In genomic region chr10:71860243-71861029, GRCh38 we compare ENCODE assay signal across 1 cellular context.
TF ChIP-seq lines count a peak whose summit lies in the region.

No MANE protein-coding gene starts in this region.

TF ChIP-seq in HepG2, 621 proteins besides CTCF, POLR2A, EP300 and RAD21 (continued from another document and continues in another):
- TF ChIP-seq NR2F6 (IDR thresholded peaks at IDR 0.05) (peak; percentile 38; the same call in 1 of the 2 replicates), NR2F6 (CRISPR knock-in tag; IDR thresholded peaks at IDR 0.05) (peak; percentile 40; the same call in 1 of the 2 replicates), ZFP36L2 (CRISPR knock-in tag; IDR thresholded peaks at IDR 0.05) (no peak), THRA (CRISPR knock-in tag; IDR thresholded peaks at IDR 0.05; ENCODE audit: borderline replicate concordance) (peak; percentile 47; the same call in 1 of the 2 replicates), ZNF747 (CRISPR knock-in tag; IDR thresholded peaks at IDR 0.05; ENCODE audit: borderline replicate concordance) (no peak), PHB2 (IDR thresholded peaks at IDR 0.05; ENCODE audit: partially characterized antibody) (no peak), HMGA1 (CRISPR knock-in tag; conservative IDR thresholded peaks at IDR 0.05) (no peak), NONO (IDR thresholded peaks at IDR 0.05) (no peak), NONO (CRISPR knock-in tag; conservative IDR thresholded peaks at IDR 0.05) (0 out of 2 replicates have a peak, but pooled peaks have one; percentile 33), NFIB (CRISPR knock-in tag; IDR thresholded peaks at IDR 0.05; ENCODE audit: borderline replicate concordance) (no peak), ZNF546 (CRISPR knock-in tag; conservative IDR thresholded peaks at IDR 0.05) (no peak), ZNF160 (CRISPR knock-in tag; IDR thresholded peaks at IDR 0.05) (no peak), ZNF230 (CRISPR knock-in tag; IDR thresholded peaks at IDR 0.05) (no peak), TRIM24 (CRISPR knock-in tag; IDR thresholded peaks at IDR 0.05) (no peak), U2AF1 (optimal IDR thresholded peaks at IDR 0.05; ENCODE audit: low read depth, low read length) (no peak), ZNF235 (CRISPR knock-in tag; IDR thresholded peaks at IDR 0.05; ENCODE audit: borderline replicate concordance) (no peak), TBL1XR1 (IDR thresholded peaks at IDR 0.05; ENCODE audit: borderline replicate concordance, low read length, partially characterized antibody) (no peak), ETV6 (CRISPR knock-in tag; conservative IDR thresholded peaks at IDR 0.05) (no peak), ZNF674 (CRISPR knock-in tag; IDR thresholded peaks at IDR 0.05; ENCODE audit: low read depth) (no peak), SALL1 (CRISPR knock-in tag; IDR thresholded peaks at IDR 0.05) (peak; percentile 70), ZBTB1 (CRISPR knock-in tag; IDR thresholded peaks at IDR 0.05; ENCODE audit: borderline replicate concordance) (no peak), DDIT3 (CRISPR knock-in tag; IDR thresholded peaks at IDR 0.05) (no peak), ZNF512B (CRISPR knock-in tag; IDR thresholded peaks at IDR 0.05; ENCODE audit: borderline replicate concordance) (no peak), MTF1 (CRISPR knock-in tag; IDR thresholded peaks at IDR 0.05) (no peak), ZNF501 (CRISPR knock-in tag; IDR thresholded peaks at IDR 0.05) (peak; percentile 52; the same call in 1 of the 2 replicates), JDP2 (CRISPR knock-in tag; IDR thresholded peaks at IDR 0.05; ENCODE audit: borderline replicate concordance) (no peak), ZNF512 (CRISPR knock-in tag; IDR thresholded peaks at IDR 0.05) (no peak), PRMT3 (CRISPR knock-in tag; IDR thresholded peaks at IDR 0.05; ENCODE audit: borderline replicate concordance, low read depth) (no peak), SNAI1 (CRISPR knock-in tag; IDR thresholded peaks at IDR 0.05; ENCODE audit: borderline replicate concordance) (no peak), TFAP4 (IDR thresholded peaks at IDR 0.05; ENCODE audit: borderline replicate concordance, low read depth) (peak; percentile 93), UBTF (CRISPR knock-in tag; IDR thresholded peaks at IDR 0.05) (peak; percentile 42; the same call in 1 of the 2 replicates), SMARCE1 (IDR thresholded peaks at IDR 0.05; ENCODE audit: borderline replicate concordance) (no peak), HHEX (CRISPR knock-in tag; IDR thresholded peaks at IDR 0.05) (no peak), CBFB (CRISPR knock-in tag; IDR thresholded peaks at IDR 0.05) (no peak), TBP (CRISPR knock-in tag; IDR thresholded peaks at IDR 0.05) (no peak), NR2F1 (CRISPR knock-in tag; IDR thresholded peaks at IDR 0.05) (no peak), ZNF672 (CRISPR knock-in tag; IDR thresholded peaks at IDR 0.05) (no peak), TP53 (CRISPR knock-in tag; conservative IDR thresholded peaks at IDR 0.05) (no peak), FOXA3 (CRISPR knock-in tag; IDR thresholded peaks at IDR 0.05) (no peak; the same call in 1 of the 2 replicates), STAG1 (CRISPR knock-in tag; IDR thresholded peaks at IDR 0.05) (no peak), THYN1 (CRISPR knock-in tag; IDR thresholded peaks at IDR 0.05; ENCODE audit: borderline replicate concordance, low read depth) (no peak), ZMAT3 (CRISPR knock-in tag; conservative IDR thresholded peaks at IDR 0.05) (0 out of 2 replicates have a peak, but pooled peaks have one; percentile 43), ZNF367 (CRISPR knock-in tag; IDR thresholded peaks at IDR 0.05; ENCODE audit: borderline replicate concordance) (no peak), ATM (IDR thresholded peaks at IDR 0.05; ENCODE audit: borderline replicate concordance) (no peak), RARA (CRISPR knock-in tag; IDR thresholded peaks at IDR 0.05) (peak; percentile 61), ZNF318 (CRISPR knock-in tag; IDR thresholded peaks at IDR 0.05) (no peak), NCOA2 (CRISPR knock-in tag; IDR thresholded peaks at IDR 0.05) (peak; percentile 20; the same call in 1 of the 2 replicates), ZNF224 (CRISPR knock-in tag; IDR thresholded peaks at IDR 0.05) (no peak), ZNF24 (IDR thresholded peaks at IDR 0.05) (no peak)
